In genomic region chr14:65813760-65814387, GRCh38 we compare ENCODE assay signal across 13 cellular contexts.
"Had no signal": no experiment of that assay in that cellular context is flagged by ENCODE, and none has a peak within 500 bp of the region (broad histone marks: within the 10 kb centered on the region; RNA-seq: fewer than 3 reads in every experiment).

No MANE protein-coding gene starts in this region.

- H3K27ac Mint-ChIP-seq: activated B cell treated with CpG ODN at 0.5 μM for 24 hours; activated CD4-positive, alpha-beta T cell treated with anti-CD3 and anti-CD28 coated beads, Interleukin-2, amount 10 ng/mL, durations not matched to agents 7 days and 5 days; activated naive CD4-positive, alpha-beta T cell treated with anti-CD3 and anti-CD28 coated beads, Interleukin-2, amount 10 ng/mL, durations not matched to agents 7 days and 5 days; activated T-helper 2 cell treated with anti-CD3 and anti-CD28 coated beads, Interferon-gamma antibody, Interleukin-2, Interleukin-4, amounts not matched to agents 10 μg/mL and 5 μg/mL and 100 μg/mL, durations not matched to agents 14 hours and 24 hours and 36 hours; brain; T-helper 17 cell had no signal

- H3K27ac ChIP-seq: neutrophil, skin epidermis, thyroid gland, vagina had no signal

- DNase-seq: activated B cell treated with CpG ODN at 0.5 μM for 24 hours; activated CD4-positive, alpha-beta T cell treated with anti-CD3 and anti-CD28 coated beads, Interleukin-2, amount 10 ng/mL, durations not matched to agents 7 days and 5 days; activated naive CD4-positive, alpha-beta T cell treated with anti-CD3 and anti-CD28 coated beads, Interleukin-2, amount 10 ng/mL, durations not matched to agents 7 days and 5 days; amniotic stem cell; hypothalamus; T-helper 17 cell; thyroid gland had no signal

- H3K4me3 ChIP-seq: skin epidermis, thyroid gland, vagina had no signal

- H3K9me3 ChIP-seq: neutrophil, thyroid gland, vagina had no signal

- H3K36me3 ChIP-seq: neutrophil, thyroid gland, vagina had no signal

- H3K27me3 ChIP-seq: neutrophil, thyroid gland, vagina had no signal

- ATAC-seq: T-helper 17 cell had no signal

- H3K36me3 Mint-ChIP-seq: activated naive CD4-positive, alpha-beta T cell treated with anti-CD3 and anti-CD28 coated beads, Interleukin-2, amount 10 ng/mL, durations not matched to agents 7 days and 5 days; brain had no signal

- H3K9me3 Mint-ChIP-seq: activated B cell treated with CpG ODN at 0.5 μM for 24 hours; central memory CD8-positive, alpha-beta T cell had no signal

- H3K4me3 Mint-ChIP-seq: activated B cell treated with CpG ODN at 0.5 μM for 24 hours; activated CD4-positive, alpha-beta T cell treated with anti-CD3 and anti-CD28 coated beads, Interleukin-2, amount 10 ng/mL, durations not matched to agents 7 days and 5 days; activated naive CD4-positive, alpha-beta T cell treated with anti-CD3 and anti-CD28 coated beads, Interleukin-2, amount 10 ng/mL, durations not matched to agents 7 days and 5 days; brain; central memory CD8-positive, alpha-beta T cell; T-helper 17 cell had no signal

- H3K27me3 Mint-ChIP-seq: activated B cell treated with CpG ODN at 0.5 μM for 24 hours; brain; central memory CD8-positive, alpha-beta T cell; T-helper 17 cell had no signal

- H3K4me1 ChIP-seq: vagina had no signal

- H3K4me1 Mint-ChIP-seq: activated B cell treated with CpG ODN at 0.5 μM for 24 hours; central memory CD8-positive, alpha-beta T cell; T-helper 17 cell had no signal
